ENCODE assay signal across 8 cellular contexts in genomic region chr12:47742253-47742825, GRCh38. TPM values are rescaled to one million over a fixed set of nuclear protein-coding genes. Genes with fewer than 3 reads are reported as not detected.
DNase-seq lines count a peak whose midpoint lies in the region; ATAC-seq and TF ChIP-seq lines count a peak whose summit lies in the region.

No MANE protein-coding gene starts in this region.

- no peaks in the 10 kb centered on the region for H3K27me3 Mint-ChIP-seq in nephron progenitor cell (ENCODE audit: low read depth, poor library complexity)

- peaks cover 5% of the 10 kb centered on the region for H3K36me3 Mint-ChIP-seq in nephron progenitor cell (ENCODE audit: low read depth)

- H3K9me3 Mint-ChIP-seq in nephron progenitor cell, result no peaks in the 10 kb centered on the region

- H3K9me2 ChIP-seq in Loucy (replicated peaks; ENCODE audit: low read depth, low read length), result no peaks in the 10 kb centered on the region

- peaks cover 42% of the 10 kb centered on the region for H3K4me1 ChIP-seq in Loucy (ENCODE audit: insufficient read depth, low read length, poor library complexity, severe bottlenecking)
- H3K4me1 ChIP-seq in transverse colon, result peaks cover under 1 to 34% (median 16%) of the 10 kb centered on the region in 4 donors

- DNase-seq in EL (peak; percentile 43), nephron progenitor cell (peak; percentile 76), transverse colon (peak; percentile 79)
- DNase-seq in activated CD4-positive, alpha-beta T cell treated with anti-CD3 and anti-CD28 coated beads, Interleukin-2, amount 50 U/mL, for 4 hours, result peak; percentile 66 to 75
- DNase-seq in effector CD4-positive, alpha-beta T cell, result peak; percentile 66

- no peaks in the 10 kb centered on the region for H4K20me1 ChIP-seq in Loucy (ENCODE audit: insufficient read depth, low read length, poor library complexity, severe bottlenecking)

- peaks cover 3% of the 10 kb centered on the region; the same call in 1 of the 2 replicates for H3K79me2 ChIP-seq in Loucy (ENCODE audit: insufficient read depth, low read length)

- H3K9ac ChIP-seq in Loucy (ENCODE audit: low read depth, low read length, poor library complexity, severe bottlenecking), result no peak overlapping the region

- in situ Hi-C loops in transverse colon (cut with MboI; ENCODE audit: low pct_ligation_motif_present in 1 of 4, low pct_unique_long_range_greater_than_20kb in 1 of 4, low sequenced_read_pairs in 3 of 4), result loop anchor here in 2 of 4 donors (25.0 kb wide), 2 partner anchors 95 to 220 kb away; partner anchors contain the start of gene TMEM106C (in 1 of the 2)

- intact Hi-C loops in transverse colon (cut with DNase I; ENCODE audit: low total_unique reads), result no loop called here

- H2AFZ ChIP-seq in Loucy (ENCODE audit: low read length), result no peak overlapping the region

- H3K9me3 ChIP-seq in Loucy (ENCODE audit: insufficient read depth, low read depth, low read length) (no peaks in the 10 kb centered on the region), transverse colon (no peaks in the 10 kb centered on the region)

- peak; percentile 99 for TF ChIP-seq CTCF in Loucy (conservative IDR thresholded peaks at IDR 0.05; ENCODE audit: low read length)
- peak; percentile 99 for TF ChIP-seq CTCF in nephron progenitor cell (IDR thresholded peaks at IDR 0.05)
- peak; percentile 97 to 99 (median 98) for TF ChIP-seq CTCF in transverse colon (IDR thresholded peaks at IDR 0.05)

- 58% methylated on average over 7 of the region's 7 CpGs; no CpG with 5 or more reads in 1 of the 2 donors for WGBS in transverse colon (ENCODE audit: low coverage in 1 of 2), 2 donors

- H3K4me3 ChIP-seq in Loucy (ENCODE audit: low read length, poor library complexity, severe bottlenecking) (no peak overlapping the region), transverse colon (no peak overlapping the region)

- H3K4me3 Mint-ChIP-seq in nephron progenitor cell, result no peak overlapping the region

- peaks cover 4% of the 10 kb centered on the region; the same call in 1 of the 2 replicates for H3F3A ChIP-seq in Loucy (ENCODE audit: low read depth)

- H3K27ac ChIP-seq in transverse colon, result peak overlapping the region in 1 of 4 donors; percentile 35

- peak overlapping the region; percentile 88 for H3K4me2 ChIP-seq in Loucy (ENCODE audit: low read depth, low read length, poor library complexity, severe bottlenecking)

- no peak overlapping the region for H3K27ac Mint-ChIP-seq in nephron progenitor cell

- H3K36me3 ChIP-seq in Loucy (ENCODE audit: insufficient read depth, low read length), result peaks cover 3% of the 10 kb centered on the region; the same call in 1 of the 2 replicates
- H3K36me3 ChIP-seq in transverse colon, result no peaks in the 10 kb centered on the region

- TF ChIP-seq POLR2A in transverse colon (IDR thresholded peaks at IDR 0.05), result no peak

- no peak for ATAC-seq in HG02759 (IDR thresholded peaks at IDR 0.05; ENCODE audit: unreplicated experiment)
- ATAC-seq in GM21529 (IDR thresholded peaks at IDR 0.05; ENCODE audit: unreplicated experiment), result no peak

- H3K4me1 Mint-ChIP-seq in nephron progenitor cell, result peaks cover 86% of the 10 kb centered on the region

- no peaks in the 10 kb centered on the region for H3K27me3 ChIP-seq in Loucy (ENCODE audit: insufficient read depth, low read length, poor library complexity, severe bottlenecking)
- no peaks in the 10 kb centered on the region for H3K27me3 ChIP-seq in transverse colon

- no peak for TF ChIP-seq EP300 in transverse colon (IDR thresholded peaks at IDR 0.05; ENCODE audit: low read depth)

RNA-seq across cellular contexts. Expression of gene RAPGEF3, which starts 16.3 kb away (rescaled TPM):
- 10 to 100 TPM in 2 of 4 donors, 1 to 10 TPM in 2; 8.1 to 51.7 (median 24.6) TPM for total RNA-seq in transverse colon

RNA-seq across cellular contexts. Expression of gene ENDOU, which starts 17.0 kb away (rescaled TPM):
- under 1 TPM in 1 of 4 donors, not detected in 3; 0.32 TPM for total RNA-seq in transverse colon

RNA-seq across cellular contexts. Expression of gene SLC48A1, which starts 30.7 kb away (rescaled TPM):
- 10 to 100 TPM; 19.9 to 76.7 (median 23.1) TPM for total RNA-seq in transverse colon

RNA-seq across cellular contexts. Expression of gene RPAP3, which starts 36.5 kb away (rescaled TPM):
- 10 to 100 TPM in 1 of 4 donors, 1 to 10 TPM in 3; 8.1 to 16.0 (median 9.3) TPM for total RNA-seq in transverse colon
